Comparison of ENCODE assay signal across 1 cellular context in genomic region chr6:26033132-26033941, GRCh38.
A peak's percentile ranks its signal among the peaks of the same experiment; 100 is the strongest.
TF ChIP-seq lines count a peak whose summit lies in the region.

No MANE protein-coding gene starts in this region.

TF ChIP-seq in HepG2, 621 proteins besides CTCF, POLR2A, EP300 and RAD21 (continued from another document and continues in another):
- TF ChIP-seq, protein P1, sequence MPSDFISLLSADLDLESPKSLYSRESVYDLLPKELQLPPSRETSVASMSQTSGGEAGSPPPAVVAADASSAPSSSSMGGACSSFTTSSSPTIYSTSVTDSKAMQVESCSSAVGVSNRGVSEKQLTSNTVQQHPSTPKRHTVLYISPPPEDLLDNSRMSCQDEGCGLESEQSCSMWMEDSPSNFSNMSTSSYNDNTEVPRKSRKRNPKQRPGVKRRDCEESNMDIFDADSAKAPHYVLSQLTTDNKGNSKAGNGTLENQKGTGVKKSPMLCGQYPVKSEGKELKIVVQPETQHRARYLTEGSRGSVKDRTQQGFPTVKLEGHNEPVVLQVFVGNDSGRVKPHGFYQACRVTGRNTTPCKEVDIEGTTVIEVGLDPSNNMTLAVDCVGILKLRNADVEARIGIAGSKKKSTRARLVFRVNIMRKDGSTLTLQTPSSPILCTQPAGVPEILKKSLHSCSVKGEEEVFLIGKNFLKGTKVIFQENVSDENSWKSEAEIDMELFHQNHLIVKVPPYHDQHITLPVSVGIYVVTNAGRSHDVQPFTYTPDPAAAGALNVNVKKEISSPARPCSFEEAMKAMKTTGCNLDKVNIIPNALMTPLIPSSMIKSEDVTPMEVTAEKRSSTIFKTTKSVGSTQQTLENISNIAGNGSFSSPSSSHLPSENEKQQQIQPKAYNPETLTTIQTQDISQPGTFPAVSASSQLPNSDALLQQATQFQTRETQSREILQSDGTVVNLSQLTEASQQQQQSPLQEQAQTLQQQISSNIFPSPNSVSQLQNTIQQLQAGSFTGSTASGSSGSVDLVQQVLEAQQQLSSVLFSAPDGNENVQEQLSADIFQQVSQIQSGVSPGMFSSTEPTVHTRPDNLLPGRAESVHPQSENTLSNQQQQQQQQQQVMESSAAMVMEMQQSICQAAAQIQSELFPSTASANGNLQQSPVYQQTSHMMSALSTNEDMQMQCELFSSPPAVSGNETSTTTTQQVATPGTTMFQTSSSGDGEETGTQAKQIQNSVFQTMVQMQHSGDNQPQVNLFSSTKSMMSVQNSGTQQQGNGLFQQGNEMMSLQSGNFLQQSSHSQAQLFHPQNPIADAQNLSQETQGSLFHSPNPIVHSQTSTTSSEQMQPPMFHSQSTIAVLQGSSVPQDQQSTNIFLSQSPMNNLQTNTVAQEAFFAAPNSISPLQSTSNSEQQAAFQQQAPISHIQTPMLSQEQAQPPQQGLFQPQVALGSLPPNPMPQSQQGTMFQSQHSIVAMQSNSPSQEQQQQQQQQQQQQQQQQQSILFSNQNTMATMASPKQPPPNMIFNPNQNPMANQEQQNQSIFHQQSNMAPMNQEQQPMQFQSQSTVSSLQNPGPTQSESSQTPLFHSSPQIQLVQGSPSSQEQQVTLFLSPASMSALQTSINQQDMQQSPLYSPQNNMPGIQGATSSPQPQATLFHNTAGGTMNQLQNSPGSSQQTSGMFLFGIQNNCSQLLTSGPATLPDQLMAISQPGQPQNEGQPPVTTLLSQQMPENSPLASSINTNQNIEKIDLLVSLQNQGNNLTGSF (CRISPR knock-in tag; IDR thresholded peaks at IDR 0.05): no peak
- TF ChIP-seq MAZ (IDR thresholded peaks at IDR 0.05; ENCODE audit: borderline replicate concordance, low read depth, low read length) (no peak), MAZ (CRISPR knock-in tag; IDR thresholded peaks at IDR 0.05; ENCODE audit: low read depth) (peak; percentile 46; the same call in 1 of the 2 replicates), ASH2L (IDR thresholded peaks at IDR 0.05; ENCODE audit: insufficient read length, low read depth, low read length) (peak; percentile 59), RXRA (CRISPR knock-in tag; IDR thresholded peaks at IDR 0.05) (peak; percentile 62), ZMAT5 (CRISPR knock-in tag; IDR thresholded peaks at IDR 0.05; ENCODE audit: borderline replicate concordance, low read depth) (no peak), FOXM1 (CRISPR knock-in tag; IDR thresholded peaks at IDR 0.05) (no peak), MZF1 (CRISPR knock-in tag; IDR thresholded peaks at IDR 0.05; ENCODE audit: borderline replicate concordance) (0 out of 2 replicates have a peak, but pooled peaks have one; percentile 36), KAT8 (CRISPR knock-in tag; IDR thresholded peaks at IDR 0.05) (peak; percentile 47), ZNF792 (CRISPR knock-in tag; IDR thresholded peaks at IDR 0.05) (peak; percentile 31; the same call in 1 of the 2 replicates), BCL6 (CRISPR knock-in tag; IDR thresholded peaks at IDR 0.05) (no peak), NFE2L1 (CRISPR knock-in tag; IDR thresholded peaks at IDR 0.05; ENCODE audit: borderline replicate concordance) (peak; percentile 44; the same call in 1 of the 2 replicates), NCOA1 (CRISPR knock-in tag; IDR thresholded peaks at IDR 0.05) (no peak), ZSCAN12 (CRISPR knock-in tag; IDR thresholded peaks at IDR 0.05) (no peak), ZSCAN31 (CRISPR knock-in tag; IDR thresholded peaks at IDR 0.05; ENCODE audit: low read depth) (peak; percentile 69; the same call in 1 of the 2 replicates), ATF7 (IDR thresholded peaks at IDR 0.05) (no peak), ATF7 (CRISPR knock-in tag; IDR thresholded peaks at IDR 0.05) (no peak), KLF9 (CRISPR knock-in tag; IDR thresholded peaks at IDR 0.05; ENCODE audit: low read depth) (peak; percentile 71), ZNF280B (CRISPR knock-in tag; IDR thresholded peaks at IDR 0.05; ENCODE audit: borderline replicate concordance) (peak; percentile 83), AGO2 (optimal IDR thresholded peaks at IDR 0.05; ENCODE audit: low read depth, low read length) (peak; percentile 98), ZNF83 (CRISPR knock-in tag; IDR thresholded peaks at IDR 0.05; ENCODE audit: borderline replicate concordance) (peak; percentile 68; the same call in 1 of the 2 replicates), E2F1 (CRISPR knock-in tag; IDR thresholded peaks at IDR 0.05) (no peak), RFX1 (IDR thresholded peaks at IDR 0.05) (no peak), ZSCAN21 (CRISPR knock-in tag; IDR thresholded peaks at IDR 0.05; ENCODE audit: borderline replicate concordance) (peak; percentile 48; the same call in 1 of the 2 replicates), TSC22D2 (CRISPR knock-in tag; IDR thresholded peaks at IDR 0.05; ENCODE audit: borderline replicate concordance) (peak; percentile 42; the same call in 1 of the 2 replicates), SALL2 (CRISPR knock-in tag; IDR thresholded peaks at IDR 0.05) (no peak), ZNF335 (CRISPR knock-in tag; IDR thresholded peaks at IDR 0.05) (no peak), NR2F2 (IDR thresholded peaks at IDR 0.05; ENCODE audit: borderline replicate concordance, low read depth) (peak; percentile 15; the same call in 1 of the 2 replicates), ZNF674 (CRISPR knock-in tag; IDR thresholded peaks at IDR 0.05; ENCODE audit: low read depth) (no peak), CREB1 (IDR thresholded peaks at IDR 0.05) (peak; percentile 42; the same call in 1 of the 2 replicates), CREB1 (CRISPR knock-in tag; IDR thresholded peaks at IDR 0.05) (peak; percentile 70), HCFC1 (IDR thresholded peaks at IDR 0.05; ENCODE audit: low read depth, low read length) (no peak), PITX1 (CRISPR knock-in tag; IDR thresholded peaks at IDR 0.05) (peak; percentile 82; the same call in 1 of the 2 replicates), IRF9 (CRISPR knock-in tag; IDR thresholded peaks at IDR 0.05; ENCODE audit: borderline replicate concordance) (peak; percentile 59; the same call in 1 of the 2 replicates), EED (CRISPR knock-in tag; IDR thresholded peaks at IDR 0.05) (peak; percentile 71; the same call in 1 of the 2 replicates), ZNF749 (CRISPR knock-in tag; IDR thresholded peaks at IDR 0.05; ENCODE audit: borderline replicate concordance) (peak; percentile 69; the same call in 1 of the 2 replicates), DNMT3B (CRISPR knock-in tag; conservative IDR thresholded peaks at IDR 0.05) (peak; percentile 50; the same call in 1 of the 2 replicates), ZNF781 (CRISPR knock-in tag; IDR thresholded peaks at IDR 0.05; ENCODE audit: borderline replicate concordance, not compliant biosample characterization) (peak; percentile 85)
- TF ChIP-seq, protein P2, sequence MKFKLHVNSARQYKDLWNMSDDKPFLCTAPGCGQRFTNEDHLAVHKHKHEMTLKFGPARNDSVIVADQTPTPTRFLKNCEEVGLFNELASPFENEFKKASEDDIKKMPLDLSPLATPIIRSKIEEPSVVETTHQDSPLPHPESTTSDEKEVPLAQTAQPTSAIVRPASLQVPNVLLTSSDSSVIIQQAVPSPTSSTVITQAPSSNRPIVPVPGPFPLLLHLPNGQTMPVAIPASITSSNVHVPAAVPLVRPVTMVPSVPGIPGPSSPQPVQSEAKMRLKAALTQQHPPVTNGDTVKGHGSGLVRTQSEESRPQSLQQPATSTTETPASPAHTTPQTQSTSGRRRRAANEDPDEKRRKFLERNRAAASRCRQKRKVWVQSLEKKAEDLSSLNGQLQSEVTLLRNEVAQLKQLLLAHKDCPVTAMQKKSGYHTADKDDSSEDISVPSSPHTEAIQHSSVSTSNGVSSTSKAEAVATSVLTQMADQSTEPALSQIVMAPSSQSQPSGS (CRISPR knock-in tag; IDR thresholded peaks at IDR 0.05): peak; percentile 82
- TF ChIP-seq, protein P3, sequence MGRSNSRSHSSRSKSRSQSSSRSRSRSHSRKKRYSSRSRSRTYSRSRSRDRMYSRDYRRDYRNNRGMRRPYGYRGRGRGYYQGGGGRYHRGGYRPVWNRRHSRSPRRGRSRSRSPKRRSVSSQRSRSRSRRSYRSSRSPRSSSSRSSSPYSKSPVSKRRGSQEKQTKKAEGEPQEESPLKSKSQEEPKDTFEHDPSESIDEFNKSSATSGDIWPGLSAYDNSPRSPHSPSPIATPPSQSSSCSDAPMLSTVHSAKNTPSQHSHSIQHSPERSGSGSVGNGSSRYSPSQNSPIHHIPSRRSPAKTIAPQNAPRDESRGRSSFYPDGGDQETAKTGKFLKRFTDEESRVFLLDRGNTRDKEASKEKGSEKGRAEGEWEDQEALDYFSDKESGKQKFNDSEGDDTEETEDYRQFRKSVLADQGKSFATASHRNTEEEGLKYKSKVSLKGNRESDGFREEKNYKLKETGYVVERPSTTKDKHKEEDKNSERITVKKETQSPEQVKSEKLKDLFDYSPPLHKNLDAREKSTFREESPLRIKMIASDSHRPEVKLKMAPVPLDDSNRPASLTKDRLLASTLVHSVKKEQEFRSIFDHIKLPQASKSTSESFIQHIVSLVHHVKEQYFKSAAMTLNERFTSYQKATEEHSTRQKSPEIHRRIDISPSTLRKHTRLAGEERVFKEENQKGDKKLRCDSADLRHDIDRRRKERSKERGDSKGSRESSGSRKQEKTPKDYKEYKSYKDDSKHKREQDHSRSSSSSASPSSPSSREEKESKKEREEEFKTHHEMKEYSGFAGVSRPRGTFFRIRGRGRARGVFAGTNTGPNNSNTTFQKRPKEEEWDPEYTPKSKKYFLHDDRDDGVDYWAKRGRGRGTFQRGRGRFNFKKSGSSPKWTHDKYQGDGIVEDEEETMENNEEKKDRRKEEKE (IDR thresholded peaks at IDR 0.05): no peak
- TF ChIP-seq, protein P4, sequence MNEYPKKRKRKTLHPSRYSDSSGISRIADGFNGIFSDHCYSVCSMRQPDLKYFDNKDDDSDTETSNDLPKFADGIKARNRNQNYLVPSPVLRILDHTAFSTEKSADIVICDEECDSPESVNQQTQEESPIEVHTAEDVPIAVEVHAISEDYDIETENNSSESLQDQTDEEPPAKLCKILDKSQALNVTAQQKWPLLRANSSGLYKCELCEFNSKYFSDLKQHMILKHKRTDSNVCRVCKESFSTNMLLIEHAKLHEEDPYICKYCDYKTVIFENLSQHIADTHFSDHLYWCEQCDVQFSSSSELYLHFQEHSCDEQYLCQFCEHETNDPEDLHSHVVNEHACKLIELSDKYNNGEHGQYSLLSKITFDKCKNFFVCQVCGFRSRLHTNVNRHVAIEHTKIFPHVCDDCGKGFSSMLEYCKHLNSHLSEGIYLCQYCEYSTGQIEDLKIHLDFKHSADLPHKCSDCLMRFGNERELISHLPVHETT (CRISPR knock-in tag; conservative IDR thresholded peaks at IDR 0.05): 0 out of 2 replicates have a peak, but pooled peaks have one; percentile 30
- TF ChIP-seq, protein P5, sequence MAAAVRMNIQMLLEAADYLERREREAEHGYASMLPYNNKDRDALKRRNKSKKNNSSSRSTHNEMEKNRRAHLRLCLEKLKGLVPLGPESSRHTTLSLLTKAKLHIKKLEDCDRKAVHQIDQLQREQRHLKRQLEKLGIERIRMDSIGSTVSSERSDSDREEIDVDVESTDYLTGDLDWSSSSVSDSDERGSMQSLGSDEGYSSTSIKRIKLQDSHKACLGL (CRISPR knock-in tag; IDR thresholded peaks at IDR 0.05): peak; percentile 85; the same call in 1 of the 2 replicates
- TF ChIP-seq, protein P6, sequence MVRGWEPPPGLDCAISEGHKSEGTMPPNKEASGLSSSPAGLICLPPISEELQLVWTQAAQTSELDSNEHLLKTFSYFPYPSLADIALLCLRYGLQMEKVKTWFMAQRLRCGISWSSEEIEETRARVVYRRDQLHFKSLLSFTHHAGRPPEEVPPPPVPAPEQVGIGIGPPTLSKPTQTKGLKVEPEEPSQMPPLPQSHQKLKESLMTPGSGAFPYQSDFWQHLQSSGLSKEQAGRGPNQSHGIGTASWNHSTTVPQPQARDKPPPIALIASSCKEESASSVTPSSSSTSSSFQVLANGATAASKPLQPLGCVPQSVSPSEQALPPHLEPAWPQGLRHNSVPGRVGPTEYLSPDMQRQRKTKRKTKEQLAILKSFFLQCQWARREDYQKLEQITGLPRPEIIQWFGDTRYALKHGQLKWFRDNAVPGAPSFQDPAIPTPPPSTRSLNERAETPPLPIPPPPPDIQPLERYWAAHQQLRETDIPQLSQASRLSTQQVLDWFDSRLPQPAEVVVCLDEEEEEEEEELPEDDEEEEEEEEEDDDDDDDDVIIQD (CRISPR knock-in tag; IDR thresholded peaks at IDR 0.05; ENCODE audit: low read depth): peak; percentile 94; the same call in 1 of the 2 replicates
- TF ChIP-seq, protein P7, sequence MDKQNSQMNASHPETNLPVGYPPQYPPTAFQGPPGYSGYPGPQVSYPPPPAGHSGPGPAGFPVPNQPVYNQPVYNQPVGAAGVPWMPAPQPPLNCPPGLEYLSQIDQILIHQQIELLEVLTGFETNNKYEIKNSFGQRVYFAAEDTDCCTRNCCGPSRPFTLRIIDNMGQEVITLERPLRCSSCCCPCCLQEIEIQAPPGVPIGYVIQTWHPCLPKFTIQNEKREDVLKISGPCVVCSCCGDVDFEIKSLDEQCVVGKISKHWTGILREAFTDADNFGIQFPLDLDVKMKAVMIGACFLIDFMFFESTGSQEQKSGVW (CRISPR knock-in tag; IDR thresholded peaks at IDR 0.05; ENCODE audit: borderline replicate concordance): no peak
